In the genomic region with DNA sequence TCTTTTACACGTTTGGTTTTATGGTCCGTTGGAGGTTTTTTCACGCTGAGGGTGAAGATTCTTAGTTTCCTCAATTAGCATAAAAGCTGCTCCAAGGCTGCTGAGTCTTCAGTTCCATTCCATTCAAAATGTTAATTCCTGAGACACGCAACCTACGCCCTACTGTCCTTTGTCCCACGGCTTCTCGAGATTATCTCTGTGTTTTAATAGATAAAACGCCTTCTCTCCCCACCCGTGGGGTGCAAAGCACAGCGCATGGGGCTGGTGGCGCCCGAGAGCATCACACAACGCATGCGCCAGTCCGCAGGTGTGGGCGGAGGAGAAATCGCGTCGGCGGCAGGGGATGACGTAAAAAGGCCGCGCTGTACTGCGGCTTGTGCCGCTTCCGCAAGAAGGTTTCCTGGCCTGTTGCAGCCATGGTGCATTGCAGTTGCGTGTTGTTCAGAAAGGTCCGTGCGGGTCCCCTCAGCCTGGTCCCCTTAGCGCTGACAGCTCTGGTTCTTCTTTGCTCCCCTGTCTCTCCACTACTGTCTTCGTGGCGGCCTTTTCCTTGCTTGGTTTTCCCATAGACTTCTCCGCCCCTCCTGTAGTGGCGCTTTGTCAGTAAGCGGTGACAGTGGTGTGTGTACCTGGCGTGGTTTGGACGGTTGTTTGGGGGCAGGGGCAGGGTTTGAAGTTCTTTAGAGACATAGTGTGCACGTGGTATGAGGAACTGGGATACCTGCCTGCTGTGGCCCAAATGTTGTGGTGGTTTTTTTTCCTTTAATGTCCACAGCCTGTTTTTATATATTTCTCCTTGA, we compare ENCODE assay signal across 1 cellular context.
TF ChIP-seq lines count a peak whose summit lies in the region.

A gene with protein sequence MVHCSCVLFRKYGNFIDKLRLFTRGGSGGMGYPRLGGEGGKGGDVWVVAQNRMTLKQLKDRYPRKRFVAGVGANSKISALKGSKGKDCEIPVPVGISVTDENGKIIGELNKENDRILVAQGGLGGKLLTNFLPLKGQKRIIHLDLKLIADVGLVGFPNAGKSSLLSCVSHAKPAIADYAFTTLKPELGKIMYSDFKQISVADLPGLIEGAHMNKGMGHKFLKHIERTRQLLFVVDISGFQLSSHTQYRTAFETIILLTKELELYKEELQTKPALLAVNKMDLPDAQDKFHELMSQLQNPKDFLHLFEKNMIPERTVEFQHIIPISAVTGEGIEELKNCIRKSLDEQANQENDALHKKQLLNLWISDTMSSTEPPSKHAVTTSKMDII (plus strand): TSS at position 391 of the 800 bp plus-strand sequence. CDS start 26 bp downstream, at position 417.

TF ChIP-seq in K562, 482 proteins besides CTCF, POLR2A, EP300 and RAD21 (continued from another document and continues in another):
- TF ChIP-seq, protein P1, sequence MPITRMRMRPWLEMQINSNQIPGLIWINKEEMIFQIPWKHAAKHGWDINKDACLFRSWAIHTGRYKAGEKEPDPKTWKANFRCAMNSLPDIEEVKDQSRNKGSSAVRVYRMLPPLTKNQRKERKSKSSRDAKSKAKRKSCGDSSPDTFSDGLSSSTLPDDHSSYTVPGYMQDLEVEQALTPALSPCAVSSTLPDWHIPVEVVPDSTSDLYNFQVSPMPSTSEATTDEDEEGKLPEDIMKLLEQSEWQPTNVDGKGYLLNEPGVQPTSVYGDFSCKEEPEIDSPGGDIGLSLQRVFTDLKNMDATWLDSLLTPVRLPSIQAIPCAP (CRISPR knock-in tag; IDR thresholded peaks at IDR 0.05; ENCODE audit: borderline replicate concordance), result no peak
- TF ChIP-seq HMGN3 (IDR thresholded peaks at IDR 0.05; ENCODE audit: borderline replicate concordance, extremely low read depth, insufficient read length, low read depth, low read length) (peak; percentile 88), GABPB1 (CRISPR knock-in tag; IDR thresholded peaks at IDR 0.05) (peak; percentile 83), ZNF551 (CRISPR knock-in tag; IDR thresholded peaks at IDR 0.05) (no peak), HNRNPLL (IDR thresholded peaks at IDR 0.05; ENCODE audit: low read depth, low read length, poor library complexity, severe bottlenecking) (peak; percentile 71), PCBP1 (IDR thresholded peaks at IDR 0.05; ENCODE audit: low read depth, low read length, poor library complexity, severe bottlenecking) (no peak), SREBF2 (CRISPR knock-in tag; IDR thresholded peaks at IDR 0.05) (peak; percentile 93; the same call in 1 of the 2 replicates), ZNF778 (CRISPR knock-in tag; IDR thresholded peaks at IDR 0.05) (no peak), NFIC (IDR thresholded peaks at IDR 0.05) (peak; percentile 48; the same call in 1 of the 2 replicates), MTF1 (CRISPR knock-in tag; IDR thresholded peaks at IDR 0.05; ENCODE audit: borderline replicate concordance) (no peak), ETV5 (CRISPR knock-in tag; IDR thresholded peaks at IDR 0.05; ENCODE audit: low read depth) (peak; percentile 71), NR1H2 (CRISPR knock-in tag; IDR thresholded peaks at IDR 0.05) (0 out of 2 replicates have a peak, but pooled peaks have one; percentile 42), ILK (tag; IDR thresholded peaks at IDR 0.05; ENCODE audit: borderline replicate concordance, low read depth) (no peak), CTBP1 (IDR thresholded peaks at IDR 0.05; ENCODE audit: borderline replicate concordance) (peak; percentile 83; the same call in 1 of the 2 replicates), SREBF1 (IDR thresholded peaks at IDR 0.05; ENCODE audit: borderline replicate concordance, low read depth, low read length) (no peak), POLR2AphosphoS2 (IDR thresholded peaks at IDR 0.05; ENCODE audit: low read length) (no peak), SMARCE1 (IDR thresholded peaks at IDR 0.05) (peak; percentile 44; the same call in 1 of the 2 replicates), EGR1 (conservative IDR thresholded peaks at IDR 0.05) (peak; percentile 98), MYC (IDR thresholded peaks at IDR 0.05; ENCODE audit: low read depth, low read length) (peak; percentile 91), MYC (CRISPR knock-in tag; IDR thresholded peaks at IDR 0.05; ENCODE audit: borderline replicate concordance, low read depth) (no peak; the same call in none of the 2 replicates), RNF2 (IDR thresholded peaks at IDR 0.05) (no peak; the same call in 1 of the 2 replicates), ZBED1 (IDR thresholded peaks at IDR 0.05) (no peak), EHMT2 (IDR thresholded peaks at IDR 0.05) (no peak), HDAC6 (IDR thresholded peaks at IDR 0.05; ENCODE audit: low read depth, low read length) (no peak), SMARCA4 (IDR thresholded peaks at IDR 0.05) (peak; percentile 68; the same call in 1 of the 2 replicates), JUND (IDR thresholded peaks at IDR 0.05; ENCODE audit: borderline replicate concordance, low read depth, low read length) (peak; percentile 75), JUND (tag; IDR thresholded peaks at IDR 0.05; ENCODE audit: borderline replicate concordance, low read depth, low read length) (peak; percentile 68; the same call in 2 of the 3 replicates), DPF2 (IDR thresholded peaks at IDR 0.05) (peak; percentile 79), ZNF584 (CRISPR knock-in tag; IDR thresholded peaks at IDR 0.05; ENCODE audit: low read depth) (no peak), POLR2H (tag; IDR thresholded peaks at IDR 0.05; ENCODE audit: low read depth) (peak; percentile 91)
- TF ChIP-seq, protein P2, sequence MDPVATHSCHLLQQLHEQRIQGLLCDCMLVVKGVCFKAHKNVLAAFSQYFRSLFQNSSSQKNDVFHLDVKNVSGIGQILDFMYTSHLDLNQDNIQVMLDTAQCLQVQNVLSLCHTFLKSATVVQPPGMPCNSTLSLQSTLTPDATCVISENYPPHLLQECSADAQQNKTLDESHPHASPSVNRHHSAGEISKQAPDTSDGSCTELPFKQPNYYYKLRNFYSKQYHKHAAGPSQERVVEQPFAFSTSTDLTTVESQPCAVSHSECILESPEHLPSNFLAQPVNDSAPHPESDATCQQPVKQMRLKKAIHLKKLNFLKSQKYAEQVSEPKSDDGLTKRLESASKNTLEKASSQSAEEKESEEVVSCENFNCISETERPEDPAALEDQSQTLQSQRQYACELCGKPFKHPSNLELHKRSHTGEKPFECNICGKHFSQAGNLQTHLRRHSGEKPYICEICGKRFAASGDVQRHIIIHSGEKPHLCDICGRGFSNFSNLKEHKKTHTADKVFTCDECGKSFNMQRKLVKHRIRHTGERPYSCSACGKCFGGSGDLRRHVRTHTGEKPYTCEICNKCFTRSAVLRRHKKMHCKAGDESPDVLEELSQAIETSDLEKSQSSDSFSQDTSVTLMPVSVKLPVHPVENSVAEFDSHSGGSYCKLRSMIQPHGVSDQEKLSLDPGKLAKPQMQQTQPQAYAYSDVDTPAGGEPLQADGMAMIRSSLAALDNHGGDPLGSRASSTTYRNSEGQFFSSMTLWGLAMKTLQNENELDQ (CRISPR knock-in tag; IDR thresholded peaks at IDR 0.05; ENCODE audit: borderline replicate concordance), result no peak
- TF ChIP-seq, protein P3, sequence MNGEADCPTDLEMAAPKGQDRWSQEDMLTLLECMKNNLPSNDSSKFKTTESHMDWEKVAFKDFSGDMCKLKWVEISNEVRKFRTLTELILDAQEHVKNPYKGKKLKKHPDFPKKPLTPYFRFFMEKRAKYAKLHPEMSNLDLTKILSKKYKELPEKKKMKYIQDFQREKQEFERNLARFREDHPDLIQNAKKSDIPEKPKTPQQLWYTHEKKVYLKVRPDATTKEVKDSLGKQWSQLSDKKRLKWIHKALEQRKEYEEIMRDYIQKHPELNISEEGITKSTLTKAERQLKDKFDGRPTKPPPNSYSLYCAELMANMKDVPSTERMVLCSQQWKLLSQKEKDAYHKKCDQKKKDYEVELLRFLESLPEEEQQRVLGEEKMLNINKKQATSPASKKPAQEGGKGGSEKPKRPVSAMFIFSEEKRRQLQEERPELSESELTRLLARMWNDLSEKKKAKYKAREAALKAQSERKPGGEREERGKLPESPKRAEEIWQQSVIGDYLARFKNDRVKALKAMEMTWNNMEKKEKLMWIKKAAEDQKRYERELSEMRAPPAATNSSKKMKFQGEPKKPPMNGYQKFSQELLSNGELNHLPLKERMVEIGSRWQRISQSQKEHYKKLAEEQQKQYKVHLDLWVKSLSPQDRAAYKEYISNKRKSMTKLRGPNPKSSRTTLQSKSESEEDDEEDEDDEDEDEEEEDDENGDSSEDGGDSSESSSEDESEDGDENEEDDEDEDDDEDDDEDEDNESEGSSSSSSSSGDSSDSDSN (IDR thresholded peaks at IDR 0.05; ENCODE audit: borderline replicate concordance in 1 of 2, low read depth in 2 of 2, low read length in 2 of 2), result 0 out of 4 replicates have a peak, but pooled peaks of 1 of the 2 experiments have one; percentile 24
- TF ChIP-seq, protein P4, sequence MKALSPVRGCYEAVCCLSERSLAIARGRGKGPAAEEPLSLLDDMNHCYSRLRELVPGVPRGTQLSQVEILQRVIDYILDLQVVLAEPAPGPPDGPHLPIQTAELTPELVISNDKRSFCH (CRISPR knock-in tag; IDR thresholded peaks at IDR 0.05), result no peak
- TF ChIP-seq, protein P4 (tag; IDR thresholded peaks at IDR 0.05), result 0 out of 2 replicates have a peak, but pooled peaks have one; percentile 55
- TF ChIP-seq, protein P5, sequence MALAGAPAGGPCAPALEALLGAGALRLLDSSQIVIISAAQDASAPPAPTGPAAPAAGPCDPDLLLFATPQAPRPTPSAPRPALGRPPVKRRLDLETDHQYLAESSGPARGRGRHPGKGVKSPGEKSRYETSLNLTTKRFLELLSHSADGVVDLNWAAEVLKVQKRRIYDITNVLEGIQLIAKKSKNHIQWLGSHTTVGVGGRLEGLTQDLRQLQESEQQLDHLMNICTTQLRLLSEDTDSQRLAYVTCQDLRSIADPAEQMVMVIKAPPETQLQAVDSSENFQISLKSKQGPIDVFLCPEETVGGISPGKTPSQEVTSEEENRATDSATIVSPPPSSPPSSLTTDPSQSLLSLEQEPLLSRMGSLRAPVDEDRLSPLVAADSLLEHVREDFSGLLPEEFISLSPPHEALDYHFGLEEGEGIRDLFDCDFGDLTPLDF (CRISPR knock-in tag; IDR thresholded peaks at IDR 0.05), result 0 out of 2 replicates have a peak, but pooled peaks have one; percentile 39
- TF ChIP-seq, protein P6, sequence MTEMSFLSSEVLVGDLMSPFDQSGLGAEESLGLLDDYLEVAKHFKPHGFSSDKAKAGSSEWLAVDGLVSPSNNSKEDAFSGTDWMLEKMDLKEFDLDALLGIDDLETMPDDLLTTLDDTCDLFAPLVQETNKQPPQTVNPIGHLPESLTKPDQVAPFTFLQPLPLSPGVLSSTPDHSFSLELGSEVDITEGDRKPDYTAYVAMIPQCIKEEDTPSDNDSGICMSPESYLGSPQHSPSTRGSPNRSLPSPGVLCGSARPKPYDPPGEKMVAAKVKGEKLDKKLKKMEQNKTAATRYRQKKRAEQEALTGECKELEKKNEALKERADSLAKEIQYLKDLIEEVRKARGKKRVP (CRISPR knock-in tag; IDR thresholded peaks at IDR 0.05), result peak; percentile 46; the same call in 1 of the 2 replicates
- TF ChIP-seq, protein P7, sequence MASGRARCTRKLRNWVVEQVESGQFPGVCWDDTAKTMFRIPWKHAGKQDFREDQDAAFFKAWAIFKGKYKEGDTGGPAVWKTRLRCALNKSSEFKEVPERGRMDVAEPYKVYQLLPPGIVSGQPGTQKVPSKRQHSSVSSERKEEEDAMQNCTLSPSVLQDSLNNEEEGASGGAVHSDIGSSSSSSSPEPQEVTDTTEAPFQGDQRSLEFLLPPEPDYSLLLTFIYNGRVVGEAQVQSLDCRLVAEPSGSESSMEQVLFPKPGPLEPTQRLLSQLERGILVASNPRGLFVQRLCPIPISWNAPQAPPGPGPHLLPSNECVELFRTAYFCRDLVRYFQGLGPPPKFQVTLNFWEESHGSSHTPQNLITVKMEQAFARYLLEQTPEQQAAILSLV (tag; IDR thresholded peaks at IDR 0.05), result 0 out of 2 replicates have a peak, but pooled peaks have one; percentile 29
- TF ChIP-seq, protein P8, sequence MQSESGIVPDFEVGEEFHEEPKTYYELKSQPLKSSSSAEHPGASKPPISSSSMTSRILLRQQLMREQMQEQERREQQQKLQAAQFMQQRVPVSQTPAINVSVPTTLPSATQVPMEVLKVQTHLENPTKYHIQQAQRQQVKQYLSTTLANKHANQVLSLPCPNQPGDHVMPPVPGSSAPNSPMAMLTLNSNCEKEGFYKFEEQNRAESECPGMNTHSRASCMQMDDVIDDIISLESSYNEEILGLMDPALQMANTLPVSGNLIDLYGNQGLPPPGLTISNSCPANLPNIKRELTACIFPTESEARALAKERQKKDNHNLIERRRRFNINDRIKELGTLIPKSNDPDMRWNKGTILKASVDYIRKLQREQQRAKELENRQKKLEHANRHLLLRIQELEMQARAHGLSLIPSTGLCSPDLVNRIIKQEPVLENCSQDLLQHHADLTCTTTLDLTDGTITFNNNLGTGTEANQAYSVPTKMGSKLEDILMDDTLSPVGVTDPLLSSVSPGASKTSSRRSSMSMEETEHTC (IDR thresholded peaks at IDR 0.05), result no peak; the same call in 1 of the 2 replicates
- TF ChIP-seq, protein P9, sequence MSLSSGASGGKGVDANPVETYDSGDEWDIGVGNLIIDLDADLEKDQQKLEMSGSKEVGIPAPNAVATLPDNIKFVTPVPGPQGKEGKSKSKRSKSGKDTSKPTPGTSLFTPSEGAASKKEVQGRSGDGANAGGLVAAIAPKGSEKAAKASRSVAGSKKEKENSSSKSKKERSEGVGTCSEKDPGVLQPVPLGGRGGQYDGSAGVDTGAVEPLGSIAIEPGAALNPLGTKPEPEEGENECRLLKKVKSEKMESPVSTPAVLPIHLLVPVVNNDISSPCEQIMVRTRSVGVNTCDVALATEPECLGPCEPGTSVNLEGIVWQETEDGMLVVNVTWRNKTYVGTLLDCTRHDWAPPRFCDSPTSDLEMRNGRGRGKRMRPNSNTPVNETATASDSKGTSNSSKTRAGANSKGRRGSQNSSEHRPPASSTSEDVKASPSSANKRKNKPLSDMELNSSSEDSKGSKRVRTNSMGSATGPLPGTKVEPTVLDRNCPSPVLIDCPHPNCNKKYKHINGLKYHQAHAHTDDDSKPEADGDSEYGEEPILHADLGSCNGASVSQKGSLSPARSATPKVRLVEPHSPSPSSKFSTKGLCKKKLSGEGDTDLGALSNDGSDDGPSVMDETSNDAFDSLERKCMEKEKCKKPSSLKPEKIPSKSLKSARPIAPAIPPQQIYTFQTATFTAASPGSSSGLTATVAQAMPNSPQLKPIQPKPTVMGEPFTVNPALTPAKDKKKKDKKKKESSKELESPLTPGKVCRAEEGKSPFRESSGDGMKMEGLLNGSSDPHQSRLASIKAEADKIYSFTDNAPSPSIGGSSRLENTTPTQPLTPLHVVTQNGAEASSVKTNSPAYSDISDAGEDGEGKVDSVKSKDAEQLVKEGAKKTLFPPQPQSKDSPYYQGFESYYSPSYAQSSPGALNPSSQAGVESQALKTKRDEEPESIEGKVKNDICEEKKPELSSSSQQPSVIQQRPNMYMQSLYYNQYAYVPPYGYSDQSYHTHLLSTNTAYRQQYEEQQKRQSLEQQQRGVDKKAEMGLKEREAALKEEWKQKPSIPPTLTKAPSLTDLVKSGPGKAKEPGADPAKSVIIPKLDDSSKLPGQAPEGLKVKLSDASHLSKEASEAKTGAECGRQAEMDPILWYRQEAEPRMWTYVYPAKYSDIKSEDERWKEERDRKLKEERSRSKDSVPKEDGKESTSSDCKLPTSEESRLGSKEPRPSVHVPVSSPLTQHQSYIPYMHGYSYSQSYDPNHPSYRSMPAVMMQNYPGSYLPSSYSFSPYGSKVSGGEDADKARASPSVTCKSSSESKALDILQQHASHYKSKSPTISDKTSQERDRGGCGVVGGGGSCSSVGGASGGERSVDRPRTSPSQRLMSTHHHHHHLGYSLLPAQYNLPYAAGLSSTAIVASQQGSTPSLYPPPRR (CRISPR knock-in tag; IDR thresholded peaks at IDR 0.05; ENCODE audit: borderline replicate concordance), result no peak
